Comparison of ENCODE assay signal across 39 cellular contexts in the genomic region with DNA sequence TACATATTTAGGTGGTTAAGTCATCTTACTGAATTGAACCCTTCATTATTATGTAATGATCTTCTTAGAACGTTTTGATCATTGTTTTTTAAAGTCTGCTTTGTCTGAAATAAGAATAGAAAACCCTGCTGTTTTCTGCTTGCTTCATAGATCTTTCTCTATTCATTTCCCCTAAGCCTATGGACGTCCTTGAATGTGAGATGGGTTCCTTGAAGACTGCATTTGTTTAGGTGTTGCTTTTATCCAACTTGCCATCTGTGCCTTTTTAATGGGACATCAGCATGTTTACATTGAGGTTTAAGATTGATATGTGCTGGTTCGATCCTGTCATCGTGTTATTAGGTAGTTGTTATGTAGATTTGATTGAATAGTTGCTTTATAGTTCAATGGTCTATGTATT.
"Had no signal": no experiment of that assay in that cellular context is flagged by ENCODE, and none has a peak within 500 bp of the region (broad histone marks: within the 10 kb centered on the region; RNA-seq: fewer than 3 reads in every experiment).

No MANE protein-coding gene starts in this region.

- H3K4me3 Mint-ChIP-seq: activated B cell treated with CpG ODN at 0.5 μM for 24 hours; activated CD4-positive, alpha-beta memory T cell treated with anti-CD3 and anti-CD28 coated beads for 36 hours; activated CD4-positive, alpha-beta T cell treated with anti-CD3 and anti-CD28 coated beads, Interleukin-2, amount 10 ng/mL, durations not matched to agents 24 days and 14 days; activated CD8-positive, alpha-beta T cell treated with anti-CD3 and anti-CD28 coated beads for 36 hours; activated naive CD4-positive, alpha-beta T cell treated with anti-CD3 and anti-CD28 coated beads, Interleukin-2, amount 10 ng/mL, durations not matched to agents 7 days and 5 days; activated naive CD4-positive, alpha-beta T cell treated with anti-CD3 and anti-CD28 coated beads, Interleukin-2, amount 50 U/mL, for 24 hours; activated naive CD8-positive, alpha-beta T cell; activated naive CD8-positive, alpha-beta T cell treated with anti-CD3 and anti-CD28 coated beads, Interleukin-2, amount 10 ng/mL, durations not matched to agents 7 days and 5 days; activated naive CD8-positive, alpha-beta T cell treated with anti-CD3 and anti-CD28 coated beads, Interleukin-2, amount 50 U/mL, for 24 hours; activated T-cell treated with anti-CD3 and anti-CD28 coated beads, Interleukin-2, amount 50 U/mL, for 4 hours; activated T-cell treated with anti-CD3 and anti-CD28 coated beads, Interleukin-2, amount 50 U/mL, for 72 hours; activated T-helper 1 cell treated with anti-CD3 and anti-CD28 coated beads, Interleukin-12 subunit alpha, Interleukin-12 subunit beta, Interleukin-2, Interleukin-4 antibody, amounts not matched to agents 30 ng/mL and 10 ng/mL and 1 ng/mL, durations not matched to agents 14 hours and 24 hours and 36 hours; activated T-helper 17 cell treated with anti-CD3 and anti-CD28 coated beads, Interleukin-2, amount 50 U/mL, for 72 hours; brain; central memory CD8-positive, alpha-beta T cell; T-helper 1 cell treated with Interleukin-12 subunit alpha and Interleukin-12 subunit beta and Interleukin-4 antibody, amounts not matched to agents 30 μg/mL and 1 μg/mL, for 36 hours; T-helper 2 cell treated with Interferon-gamma antibody and Interleukin-4, amounts not matched to agents 5 μg/mL and 100 μg/mL, for 36 hours had no signal

- H3K9me3 Mint-ChIP-seq: activated CD4-positive, alpha-beta T cell treated with anti-CD3 and anti-CD28 coated beads, Interleukin-2, amount 10 ng/mL, durations not matched to agents 24 days and 14 days; T-helper 2 cell treated with Interferon-gamma antibody and Interleukin-4, amounts not matched to agents 5 μg/mL and 100 μg/mL, for 36 hours had no signal

- H3K27ac Mint-ChIP-seq: activated B cell treated with CpG ODN at 0.5 μM for 24 hours; activated CD4-positive, alpha-beta memory T cell treated with anti-CD3 and anti-CD28 coated beads for 36 hours; activated CD4-positive, alpha-beta T cell treated with anti-CD3 and anti-CD28 coated beads, Interleukin-2, amount 10 ng/mL, durations not matched to agents 24 days and 14 days; activated CD8-positive, alpha-beta T cell treated with anti-CD3 and anti-CD28 coated beads for 36 hours; activated naive CD4-positive, alpha-beta T cell treated with anti-CD3 and anti-CD28 coated beads, Interleukin-2, amount 10 ng/mL, durations not matched to agents 7 days and 5 days; activated naive CD4-positive, alpha-beta T cell treated with anti-CD3 and anti-CD28 coated beads, Interleukin-2, amount 50 U/mL, for 24 hours; activated naive CD8-positive, alpha-beta T cell; activated naive CD8-positive, alpha-beta T cell treated with anti-CD3 and anti-CD28 coated beads, Interleukin-2, amount 10 ng/mL, durations not matched to agents 7 days and 5 days; activated naive CD8-positive, alpha-beta T cell treated with anti-CD3 and anti-CD28 coated beads, Interleukin-2, amount 50 U/mL, for 24 hours; activated T-cell treated with anti-CD3 and anti-CD28 coated beads, Interleukin-2, amount 50 U/mL, for 72 hours; activated T-helper 1 cell treated with anti-CD3 and anti-CD28 coated beads, Interleukin-12 subunit alpha, Interleukin-12 subunit beta, Interleukin-2, Interleukin-4 antibody, amounts not matched to agents 30 ng/mL and 10 ng/mL and 1 ng/mL, durations not matched to agents 14 hours and 24 hours and 36 hours; activated T-helper 17 cell treated with anti-CD3 and anti-CD28 coated beads, Interleukin-2, amount 50 U/mL, for 72 hours; brain; T-helper 1 cell treated with Interleukin-12 subunit alpha and Interleukin-12 subunit beta and Interleukin-4 antibody, amounts not matched to agents 30 μg/mL and 1 μg/mL, for 36 hours; T-helper 2 cell treated with Interferon-gamma antibody and Interleukin-4, amounts not matched to agents 5 μg/mL and 100 μg/mL, for 36 hours had no signal

- H3K36me3 Mint-ChIP-seq: activated naive CD4-positive, alpha-beta T cell treated with anti-CD3 and anti-CD28 coated beads, Interleukin-2, amount 10 ng/mL, durations not matched to agents 7 days and 5 days had no signal

- H3K9me3 ChIP-seq: ascending aorta had no signal

- DNase-seq: activated B cell treated with CpG ODN at 0.5 μM for 24 hours; activated CD4-positive, alpha-beta memory T cell treated with anti-CD3 and anti-CD28 coated beads for 36 hours; activated CD4-positive, alpha-beta T cell treated with anti-CD3 and anti-CD28 coated beads for 4 hours; activated CD4-positive, alpha-beta T cell treated with anti-CD3 and anti-CD28 coated beads, Interleukin-2, amount 10 ng/mL, durations not matched to agents 24 days and 14 days; activated CD4-positive, alpha-beta T cell treated with anti-CD3 and anti-CD28 coated beads, Interleukin-2, amount 50 U/mL, for 1 hour; activated CD4-positive, alpha-beta T cell treated with anti-CD3 and anti-CD28 coated beads, Interleukin-2, amount 50 U/mL, for 4 hours; activated CD4-positive, CD25-positive, alpha-beta regulatory T cell treated with anti-CD3 and anti-CD28 coated beads, Interleukin-2, amount 50 U/mL, for 72 hours; activated CD8-positive, alpha-beta memory T cell treated with anti-CD3 and anti-CD28 coated beads, Interleukin-2, amount 50 U/mL, for 4 hours; activated CD8-positive, alpha-beta T cell treated with anti-CD3 and anti-CD28 coated beads for 36 hours; activated effector memory CD4-positive, alpha-beta T cell treated with anti-CD3 and anti-CD28 coated beads, Interleukin-2, amount 50 U/mL, for 16 hours; activated gamma-delta T cell treated with Interleukin-2 at 50 U/mL for 16 hours; activated naive CD4-positive, alpha-beta T cell; activated naive CD4-positive, alpha-beta T cell treated with anti-CD3 and anti-CD28 coated beads, Interleukin-2, amount 10 ng/mL, durations not matched to agents 7 days and 5 days; activated naive CD8-positive, alpha-beta T cell treated with anti-CD3 and anti-CD28 coated beads, Interleukin-2, amount 10 ng/mL, durations not matched to agents 7 days and 5 days; activated naive CD8-positive, alpha-beta T cell treated with anti-CD3 and anti-CD28 coated beads, Interleukin-2, amount 50 U/mL, for 24 hours; activated T-cell treated with anti-CD3 and anti-CD28 coated beads for 4 hours; activated T-cell treated with anti-CD3 and anti-CD28 coated beads, Interleukin-2, amount 50 U/mL, for 1 hour; activated T-cell treated with anti-CD3 and anti-CD28 coated beads, Interleukin-2, amount 50 U/mL, for 4 hours; activated T-cell treated with anti-CD3 and anti-CD28 coated beads, Interleukin-2, amount 50 U/mL, for 72 hours; amygdala; anterior cingulate cortex; caudate nucleus; cerebellar nuclear complex; T-helper 1 cell; T-helper 2 cell; T-helper 9 cell had no signal

- H3K27me3 ChIP-seq: ascending aorta, cardiac muscle cell had no signal

- H3K36me3 ChIP-seq: ascending aorta, cardiac muscle cell had no signal

- H3K4me1 ChIP-seq: ascending aorta had no signal

- H3K4me1 Mint-ChIP-seq: central memory CD8-positive, alpha-beta T cell had no signal

- H3K27ac ChIP-seq: ascending aorta, cardiac muscle cell, VCaP had no signal

- FAIRE-seq: bronchial epithelial cell, TTC549 had no signal

- H3K27me3 Mint-ChIP-seq: activated B cell treated with CpG ODN at 0.5 μM for 24 hours; activated naive CD4-positive, alpha-beta T cell treated with anti-CD3 and anti-CD28 coated beads, Interleukin-2, amount 50 U/mL, for 24 hours; activated naive CD8-positive, alpha-beta T cell; activated naive CD8-positive, alpha-beta T cell treated with anti-CD3 and anti-CD28 coated beads, Interleukin-2, amount 10 ng/mL, durations not matched to agents 7 days and 5 days; activated naive CD8-positive, alpha-beta T cell treated with anti-CD3 and anti-CD28 coated beads, Interleukin-2, amount 50 U/mL, for 24 hours; activated T-helper 17 cell treated with anti-CD3 and anti-CD28 coated beads, Interleukin-2, amount 50 U/mL, for 72 hours had no signal

- H3K4me3 ChIP-seq: ascending aorta, cardiac muscle cell had no signal
